ENCODE assay signal across 1 cellular context in the genomic region with DNA sequence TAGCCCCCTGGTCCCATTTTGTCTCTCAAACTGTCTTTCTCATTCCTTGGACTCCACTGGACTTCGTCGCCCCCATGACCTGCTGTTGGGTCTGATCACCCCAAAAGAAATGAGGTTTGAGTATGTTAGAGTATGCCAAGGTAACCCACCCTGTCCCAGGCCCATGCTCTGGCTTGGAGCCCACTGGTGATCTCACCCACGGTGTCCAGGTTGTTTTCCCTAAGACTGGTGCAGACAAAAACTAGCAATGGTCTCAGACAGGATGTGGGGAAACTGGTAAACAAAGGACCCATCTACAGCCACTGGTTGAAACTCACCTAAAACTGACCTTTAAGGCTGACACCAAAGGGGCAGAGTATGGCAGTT.
TF ChIP-seq lines count a peak whose summit lies in the region.

No MANE protein-coding gene starts in this region.

TF ChIP-seq in HepG2, 621 proteins besides CTCF, POLR2A, EP300 and RAD21:
- TF ChIP-seq ZSCAN31 (CRISPR knock-in tag; IDR thresholded peaks at IDR 0.05; ENCODE audit: low read depth) (no peak), FOXA1 (IDR thresholded peaks at IDR 0.05) (no peak), FOXA1 (CRISPR knock-in tag; IDR thresholded peaks at IDR 0.05) (0 out of 2 replicates have a peak, but pooled peaks have one; percentile 6), SP4 (CRISPR knock-in tag; IDR thresholded peaks at IDR 0.05) (no peak), HNRNPK (IDR thresholded peaks at IDR 0.05; ENCODE audit: low read depth, low read length, poor library complexity, severe bottlenecking) (no peak), CEBPB (IDR thresholded peaks at IDR 0.05; ENCODE audit: borderline replicate concordance, low read depth, low read length) (no peak), RARA (CRISPR knock-in tag; IDR thresholded peaks at IDR 0.05) (peak; percentile 37; the same call in 1 of the 2 replicates), POLR2G (IDR thresholded peaks at IDR 0.05; ENCODE audit: low read depth, low read length) (0 out of 2 replicates have a peak, but pooled peaks have one; percentile 1), ZNF383 (CRISPR knock-in tag; IDR thresholded peaks at IDR 0.05; ENCODE audit: borderline replicate concordance) (no peak)
- TF ChIP-seq, protein P1, sequence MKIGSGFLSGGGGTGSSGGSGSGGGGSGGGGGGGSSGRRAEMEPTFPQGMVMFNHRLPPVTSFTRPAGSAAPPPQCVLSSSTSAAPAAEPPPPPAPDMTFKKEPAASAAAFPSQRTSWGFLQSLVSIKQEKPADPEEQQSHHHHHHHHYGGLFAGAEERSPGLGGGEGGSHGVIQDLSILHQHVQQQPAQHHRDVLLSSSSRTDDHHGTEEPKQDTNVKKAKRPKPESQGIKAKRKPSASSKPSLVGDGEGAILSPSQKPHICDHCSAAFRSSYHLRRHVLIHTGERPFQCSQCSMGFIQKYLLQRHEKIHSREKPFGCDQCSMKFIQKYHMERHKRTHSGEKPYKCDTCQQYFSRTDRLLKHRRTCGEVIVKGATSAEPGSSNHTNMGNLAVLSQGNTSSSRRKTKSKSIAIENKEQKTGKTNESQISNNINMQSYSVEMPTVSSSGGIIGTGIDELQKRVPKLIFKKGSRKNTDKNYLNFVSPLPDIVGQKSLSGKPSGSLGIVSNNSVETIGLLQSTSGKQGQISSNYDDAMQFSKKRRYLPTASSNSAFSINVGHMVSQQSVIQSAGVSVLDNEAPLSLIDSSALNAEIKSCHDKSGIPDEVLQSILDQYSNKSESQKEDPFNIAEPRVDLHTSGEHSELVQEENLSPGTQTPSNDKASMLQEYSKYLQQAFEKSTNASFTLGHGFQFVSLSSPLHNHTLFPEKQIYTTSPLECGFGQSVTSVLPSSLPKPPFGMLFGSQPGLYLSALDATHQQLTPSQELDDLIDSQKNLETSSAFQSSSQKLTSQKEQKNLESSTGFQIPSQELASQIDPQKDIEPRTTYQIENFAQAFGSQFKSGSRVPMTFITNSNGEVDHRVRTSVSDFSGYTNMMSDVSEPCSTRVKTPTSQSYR (CRISPR knock-in tag; IDR thresholded peaks at IDR 0.05; ENCODE audit: borderline replicate concordance) = no peak
- TF ChIP-seq, protein P2, sequence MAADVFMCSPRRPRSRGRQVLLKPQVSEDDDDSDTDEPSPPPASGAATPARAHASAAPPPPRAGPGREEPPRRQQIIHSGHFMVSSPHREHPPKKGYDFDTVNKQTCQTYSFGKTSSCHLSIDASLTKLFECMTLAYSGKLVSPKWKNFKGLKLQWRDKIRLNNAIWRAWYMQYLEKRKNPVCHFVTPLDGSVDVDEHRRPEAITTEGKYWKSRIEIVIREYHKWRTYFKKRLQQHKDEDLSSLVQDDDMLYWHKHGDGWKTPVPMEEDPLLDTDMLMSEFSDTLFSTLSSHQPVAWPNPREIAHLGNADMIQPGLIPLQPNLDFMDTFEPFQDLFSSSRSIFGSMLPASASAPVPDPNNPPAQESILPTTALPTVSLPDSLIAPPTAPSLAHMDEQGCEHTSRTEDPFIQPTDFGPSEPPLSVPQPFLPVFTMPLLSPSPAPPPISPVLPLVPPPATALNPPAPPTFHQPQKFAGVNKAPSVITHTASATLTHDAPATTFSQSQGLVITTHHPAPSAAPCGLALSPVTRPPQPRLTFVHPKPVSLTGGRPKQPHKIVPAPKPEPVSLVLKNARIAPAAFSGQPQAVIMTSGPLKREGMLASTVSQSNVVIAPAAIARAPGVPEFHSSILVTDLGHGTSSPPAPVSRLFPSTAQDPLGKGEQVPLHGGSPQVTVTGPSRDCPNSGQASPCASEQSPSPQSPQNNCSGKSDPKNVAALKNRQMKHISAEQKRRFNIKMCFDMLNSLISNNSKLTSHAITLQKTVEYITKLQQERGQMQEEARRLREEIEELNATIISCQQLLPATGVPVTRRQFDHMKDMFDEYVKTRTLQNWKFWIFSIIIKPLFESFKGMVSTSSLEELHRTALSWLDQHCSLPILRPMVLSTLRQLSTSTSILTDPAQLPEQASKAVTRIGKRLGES (CRISPR knock-in tag; IDR thresholded peaks at IDR 0.05; ENCODE audit: borderline replicate concordance) = no peak
